ENCODE assay signal across 32 cellular contexts in the genomic region with DNA sequence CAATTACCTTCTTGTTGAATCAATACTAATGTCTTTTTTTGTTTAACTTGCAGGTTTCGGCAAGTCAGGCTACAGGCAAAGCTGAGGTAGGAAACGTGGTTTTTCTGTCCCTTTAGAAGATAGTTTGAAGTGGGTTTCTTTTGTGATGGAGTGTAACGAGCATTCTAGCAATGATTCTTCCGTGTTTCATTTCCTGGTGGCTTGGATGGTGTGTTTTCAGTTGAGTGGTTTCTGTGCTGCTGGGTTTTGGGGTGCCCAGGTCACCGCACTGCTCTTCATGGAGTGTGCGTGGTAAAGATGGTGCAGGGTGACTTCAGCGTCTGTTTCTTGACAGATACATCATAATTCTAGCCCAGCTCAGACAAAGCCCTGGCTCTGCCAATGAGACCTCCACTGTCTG.
"Had no signal": no experiment of that assay in that cellular context is flagged by ENCODE, and none has a peak within 500 bp of the region (broad histone marks: within the 10 kb centered on the region; RNA-seq: fewer than 3 reads in every experiment).

No MANE protein-coding gene starts in this region.

- H3K36me3 ChIP-seq: SJCRH30 had no signal

- DNase-seq: activated CD4-positive, alpha-beta T cell treated with anti-CD3 and anti-CD28 coated beads for 36 hours; activated CD4-positive, alpha-beta T cell treated with anti-CD3 and anti-CD28 coated beads, Interleukin-2, amount 10 ng/mL, durations not matched to agents 7 days and 5 days; activated CD4-positive, alpha-beta T cell treated with anti-CD3 and anti-CD28 coated beads, Interleukin-2, amount 50 U/mL, for 48 hours; activated CD8-positive, alpha-beta memory T cell treated with anti-CD3 and anti-CD28 coated beads, Interleukin-2, amount 50 U/mL, for 4 hours; activated effector memory CD4-positive, alpha-beta T cell treated with Interleukin-2 at 50 U/mL for 16 hours; activated naive CD4-positive, alpha-beta T cell treated with anti-CD3 and anti-CD28 coated beads, Interleukin-2, amount 10 ng/mL, durations not matched to agents 7 days and 5 days; activated naive CD8-positive, alpha-beta T cell treated with anti-CD3 and anti-CD28 coated beads, Interleukin-2, amount 50 U/mL, for 24 hours; activated T-cell treated with anti-CD3 and anti-CD28 coated beads for 4 hours; activated T-cell treated with anti-CD3 and anti-CD28 coated beads, Interleukin-2, amount 50 U/mL, for 4 hours; anterior cingulate cortex; caudate nucleus; cerebellar nuclear complex; NCI-H1048; NCI-H1105 treated with DMSO at 0.1 percent for 48 hours; NCI-H1436; NCI-H1694; NCI-H1930; NCI-H2081 treated with DMSO at 0.1 percent for 48 hours; NCI-H226; NCI-H446 treated with DMSO at 0.1 percent for 48 hours; NCI-H524; NCI-H69; OCI-M1; SHP77; SJCRH30 had no signal

- H3K27me3 Mint-ChIP-seq: activated naive CD4-positive, alpha-beta T cell treated with anti-CD3 and anti-CD28 coated beads, Interleukin-2, amount 10 ng/mL, durations not matched to agents 7 days and 5 days had no signal

- H3K4me1 ChIP-seq: SJCRH30 had no signal

- H3K9me3 Mint-ChIP-seq: activated T-cell treated with anti-CD3 and anti-CD28 coated beads, Interleukin-2, amount 50 U/mL, for 4 hours had no signal

- H3K36me3 Mint-ChIP-seq: activated naive CD4-positive, alpha-beta T cell treated with anti-CD3 and anti-CD28 coated beads, Interleukin-2, amount 10 ng/mL, durations not matched to agents 7 days and 5 days; activated naive CD8-positive, alpha-beta T cell; brain had no signal

- H3K27ac Mint-ChIP-seq: activated CD4-positive, alpha-beta T cell treated with anti-CD3 and anti-CD28 coated beads for 36 hours; activated CD4-positive, alpha-beta T cell treated with anti-CD3 and anti-CD28 coated beads, Interleukin-2, amount 10 ng/mL, durations not matched to agents 7 days and 5 days; activated naive CD4-positive, alpha-beta T cell treated with anti-CD3 and anti-CD28 coated beads, Interleukin-2, amount 10 ng/mL, durations not matched to agents 7 days and 5 days; activated naive CD8-positive, alpha-beta T cell; activated naive CD8-positive, alpha-beta T cell treated with anti-CD3 and anti-CD28 coated beads, Interleukin-2, amount 50 U/mL, for 24 hours; activated T-helper 1 cell treated with anti-CD3 and anti-CD28 coated beads, Interleukin-12 subunit alpha, Interleukin-12 subunit beta, Interleukin-2, Interleukin-4 antibody, amounts not matched to agents 30 ng/mL and 10 ng/mL and 1 ng/mL, durations not matched to agents 14 hours and 24 hours and 36 hours; brain had no signal

- H3K4me1 Mint-ChIP-seq: activated CD4-positive, alpha-beta T cell treated with anti-CD3 and anti-CD28 coated beads for 36 hours; activated CD4-positive, alpha-beta T cell treated with anti-CD3 and anti-CD28 coated beads, Interleukin-2, amount 10 ng/mL, durations not matched to agents 7 days and 5 days; activated naive CD4-positive, alpha-beta T cell treated with anti-CD3 and anti-CD28 coated beads, Interleukin-2, amount 10 ng/mL, durations not matched to agents 7 days and 5 days; activated naive CD8-positive, alpha-beta T cell treated with anti-CD3 and anti-CD28 coated beads, Interleukin-2, amount 50 U/mL, for 24 hours had no signal

- H3K4me3 Mint-ChIP-seq: activated CD4-positive, alpha-beta T cell treated with anti-CD3 and anti-CD28 coated beads for 36 hours; activated CD4-positive, alpha-beta T cell treated with anti-CD3 and anti-CD28 coated beads, Interleukin-2, amount 10 ng/mL, durations not matched to agents 7 days and 5 days; activated naive CD4-positive, alpha-beta T cell treated with anti-CD3 and anti-CD28 coated beads, Interleukin-2, amount 10 ng/mL, durations not matched to agents 7 days and 5 days; activated naive CD8-positive, alpha-beta T cell; activated naive CD8-positive, alpha-beta T cell treated with anti-CD3 and anti-CD28 coated beads, Interleukin-2, amount 50 U/mL, for 24 hours; activated T-cell treated with anti-CD3 and anti-CD28 coated beads, Interleukin-2, amount 50 U/mL, for 4 hours; activated T-helper 1 cell treated with anti-CD3 and anti-CD28 coated beads, Interleukin-12 subunit alpha, Interleukin-12 subunit beta, Interleukin-2, Interleukin-4 antibody, amounts not matched to agents 30 ng/mL and 10 ng/mL and 1 ng/mL, durations not matched to agents 14 hours and 24 hours and 36 hours; brain had no signal

- FAIRE-seq: bronchial epithelial cell, TTC549 had no signal

- H3K27ac ChIP-seq: SJCRH30, SK-N-MC had no signal

- H3K9me3 ChIP-seq: SJCRH30 had no signal

- ATAC-seq: activated CD4-positive, alpha-beta T cell treated with anti-CD3 and anti-CD28 coated beads for 36 hours; activated CD4-positive, CD25-positive, alpha-beta regulatory T cell treated with anti-CD3 and anti-CD28 coated beads, Interleukin-2, amount 50 U/mL, for 24 hours; activated naive CD8-positive, alpha-beta T cell treated with anti-CD3 and anti-CD28 coated beads, Interleukin-2, amount 50 U/mL, for 24 hours; activated T-cell treated with anti-CD3 and anti-CD28 coated beads, Interleukin-2, amount 50 U/mL, for 4 hours had no signal

- H3K4me3 ChIP-seq: SJCRH30, SK-N-MC had no signal
